ENCODE assay signal across 12 cellular contexts in the genomic region with DNA sequence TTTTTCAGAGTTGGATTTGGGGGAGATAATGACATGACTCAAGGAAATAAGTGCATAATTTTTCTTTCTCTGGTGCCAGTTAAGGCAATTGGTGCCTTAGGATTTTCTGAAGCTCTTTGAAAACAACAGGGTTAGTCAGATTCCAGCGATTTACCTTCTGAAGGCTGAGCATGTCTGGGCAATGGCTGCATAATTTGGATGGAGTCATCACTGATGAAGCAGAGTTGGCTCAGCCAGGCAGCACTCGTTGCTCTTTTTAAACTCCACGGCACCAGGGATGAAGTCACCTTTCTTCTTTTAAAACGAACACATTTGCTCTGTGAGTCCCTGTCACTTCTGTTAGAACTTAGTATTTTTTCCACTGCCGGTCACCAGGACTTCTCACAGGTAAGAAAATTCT.
DNase-seq lines count a peak whose midpoint lies in the region; ATAC-seq and TF ChIP-seq lines count a peak whose summit lies in the region.
"Had no signal": no experiment of that assay in that cellular context is flagged by ENCODE, and none has a peak within 500 bp of the region (broad histone marks: within the 10 kb centered on the region; RNA-seq: fewer than 3 reads in every experiment).

No MANE protein-coding gene starts in this region.

- H3K9me2 ChIP-seq in GM23248 (ENCODE audit: insufficient read depth) = no peaks in the 10 kb centered on the region

- H3K27me3 ChIP-seq in GM23248 (replicated peaks; ENCODE audit: insufficient read depth) = no peaks in the 10 kb centered on the region
- no peaks in the 10 kb centered on the region for H3K27me3 ChIP-seq in esophagus squamous epithelium
- H3K27me3 ChIP-seq in psoas muscle (ENCODE audit: insufficient read depth in 3 of 3, low read length in 2 of 3) = no peaks in the 10 kb centered on the region

- H3K4me1 ChIP-seq in GM23248 (ENCODE audit: insufficient read depth) (peaks cover 14% of the 10 kb centered on the region), esophagus squamous epithelium (peaks cover 0 to 29% (median 10%) of the 10 kb centered on the region in 3 donors), psoas muscle (peaks cover 35% of the 10 kb centered on the region)

- H3F3A ChIP-seq in GM23248 (ENCODE audit: insufficient read depth) = peaks cover 13% of the 10 kb centered on the region

- peak overlapping the region; percentile 47 for H3K4me3 ChIP-seq in GM23248
- peak overlapping the region; percentile 25 to 60 (median 46) for H3K4me3 ChIP-seq in esophagus squamous epithelium
- H3K4me3 ChIP-seq in psoas muscle = peak overlapping the region; percentile 80

- no peak for TF ChIP-seq POLR2A in esophagus squamous epithelium (IDR thresholded peaks at IDR 0.05)

- TF ChIP-seq CTCF in esophagus squamous epithelium (IDR thresholded peaks at IDR 0.05) (no peak), psoas muscle (IDR thresholded peaks at IDR 0.05) (no peak)

- H3K9me3 ChIP-seq in GM23248 (ENCODE audit: low read depth) = no peaks in the 10 kb centered on the region
- no peaks in the 10 kb centered on the region for H3K9me3 ChIP-seq in esophagus squamous epithelium
- H3K9me3 ChIP-seq in psoas muscle = no peaks in the 10 kb centered on the region

- peak; percentile 86 to 93 (median 87) for ATAC-seq in psoas muscle
- no peak for ATAC-seq in GM21447 (IDR thresholded peaks at IDR 0.05; ENCODE audit: unreplicated experiment)

- peak; percentile 88 for DNase-seq in GM23248
- DNase-seq in NCI-H345 (lab: John Stamatoyannopoulos, UW) = peak; percentile 48
- DNase-seq in esophagus squamous epithelium (lab: John Stamatoyannopoulos, UW) = no peak
- peak in 1 of 2 donors; percentile 64 for DNase-seq in psoas muscle
- no peak for DNase-seq in GF-D8 (lab: John Stamatoyannopoulos, UW)
- no peak for DNase-seq in cerebellar cortex (ENCODE audit: low spot score)
- no peak for DNase-seq in cortex of kidney (lab: John Stamatoyannopoulos, UW)
- DNase-seq: activated T-cell treated with anti-CD3 and anti-CD28 coated beads, Interleukin-2, amount 50 U/mL, for 1 hour; central memory CD4-positive, alpha-beta T cell; Karpas-422; naive B cell had no signal

- 19 to 21% methylated on average over 5 of the region's 5 CpGs for WGBS in GM23248 (ENCODE audit: low coverage in 1 of 2, low lambda C conversion rate in 2 of 2, missing lambda C conversion rate in 2 of 2), 2 experiments
- WGBS in esophagus squamous epithelium, 2 donors = 46 to 47% methylated on average over 5 of the region's 5 CpGs
- WGBS in psoas muscle, 3 donors = 18 to 37% (median 28%) methylated on average over 5 of the region's 5 CpGs

- intact Hi-C loops in esophagus squamous epithelium (cut with DNase I) = no loop called here
- intact Hi-C loops in psoas muscle (cut with DNase I) = loop anchor here in 1 of 2 donors (5.0 to 10.0 kb wide), 2 partner anchors 84 to 149 kb away; no protein-coding TSS in a partner anchor

- H3K27ac ChIP-seq in GM23248 (peak overlapping the region; percentile 59), esophagus squamous epithelium (peak overlapping the region; percentile 84 to 91 (median 86)), psoas muscle (peak overlapping the region; percentile 95)

- H4K20me1 ChIP-seq in GM23248 (ENCODE audit: insufficient read depth) = no peaks in the 10 kb centered on the region

- H3K79me2 ChIP-seq in GM23248 (ENCODE audit: insufficient read depth) = no peaks in the 10 kb centered on the region

- H3K36me3 ChIP-seq in GM23248 (ENCODE audit: low read depth) (no peaks in the 10 kb centered on the region), esophagus squamous epithelium (no peaks in the 10 kb centered on the region), psoas muscle (ENCODE audit: insufficient read depth in 1 of 2, low read depth in 1 of 2) (no peaks in the 10 kb centered on the region)

- peak overlapping the region; percentile 78 for H3K4me2 ChIP-seq in GM23248 (ENCODE audit: unreplicated experiment)

- in situ Hi-C loops in GM23248 (cut with MboI) = no loop called here

- H2AFZ ChIP-seq in GM23248 = peak overlapping the region; percentile 71

- H3K9ac ChIP-seq in GM23248 = peak overlapping the region; percentile 27

Comparison
In these comparisons a context has a peak if more than half of its experiments do, and no peak if none do; other contexts are left out.
1. DNase-seq: peak in GM23248 (single experiment) and NCI-H345 (single experiment); none in esophagus squamous epithelium (single experiment), GF-D8 (single experiment), cerebellar cortex (single experiment) and cortex of kidney (single experiment).
2. Peak in every context shown above with its lines, with median percentiles within 50 percentile points of each other: H3K27ac ChIP-seq and H3K4me3 ChIP-seq.